9 cellular contexts compared by ENCODE assay signal in the genomic region with DNA sequence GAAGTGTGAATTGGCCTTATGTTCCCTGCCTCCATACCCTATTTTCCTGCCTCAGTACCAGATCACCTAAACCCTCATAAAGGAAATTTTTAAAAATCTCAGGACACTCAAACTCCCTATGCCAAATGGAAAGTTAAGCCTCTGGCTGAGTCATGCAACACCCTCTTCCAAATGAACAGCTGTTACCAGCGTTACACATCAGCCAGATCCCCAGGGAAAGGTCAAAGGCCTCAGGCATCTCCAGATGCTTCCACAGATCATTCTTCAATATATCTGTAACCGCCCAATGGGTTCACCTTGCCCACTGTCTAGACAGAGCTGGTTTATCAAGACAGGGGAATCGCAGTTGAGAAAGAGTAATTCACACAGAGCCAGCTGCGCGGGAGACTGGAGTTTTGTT. TPM values are rescaled to one million over a fixed set of nuclear protein-coding genes. Genes with fewer than 3 reads are reported as not detected.
DNase-seq lines count a peak whose midpoint lies in the region; ATAC-seq, FAIRE-seq and TF ChIP-seq lines count a peak whose summit lies in the region.
"Had no signal": no experiment of that assay in that cellular context is flagged by ENCODE, and none has a peak within 500 bp of the region (broad histone marks: within the 10 kb centered on the region; RNA-seq: fewer than 3 reads in every experiment).

No MANE protein-coding gene starts in this region.

- no peak overlapping the region for H3K4me3 ChIP-seq in HepG2 (replicated peaks in 1 of 3; ENCODE audit: insufficient read depth in 1 of 3, low read depth in 2 of 3, low read length in 3 of 3)
- no peak overlapping the region for H3K4me3 ChIP-seq in right lobe of liver
- peak overlapping the region in 2 of 4 donors; percentile 26 to 43 for H3K4me3 ChIP-seq in esophagus squamous epithelium
- no peak overlapping the region for H3K4me3 ChIP-seq in mucosa of descending colon

- H3K4me1 ChIP-seq in HepG2 (ENCODE audit: insufficient read depth, low read length) (peaks cover 25% of the 10 kb centered on the region), right lobe of liver (no peaks in the 10 kb centered on the region), esophagus squamous epithelium (no peaks in the 10 kb centered on the region), mucosa of descending colon (ENCODE audit: low read depth) (peaks cover 2% of the 10 kb centered on the region)

- no peak for TF ChIP-seq POLR2A in HepG2 (IDR thresholded peaks at IDR 0.05; ENCODE audit: insufficient read depth in 1 of 2, low read depth in 2 of 2, low read length in 2 of 2)
- no peak for TF ChIP-seq POLR2A in right lobe of liver (IDR thresholded peaks at IDR 0.05)
- TF ChIP-seq POLR2A in esophagus squamous epithelium (IDR thresholded peaks at IDR 0.05), result no peak

- H3K79me2 ChIP-seq in HepG2 (ENCODE audit: insufficient read depth, low read length), result no peaks in the 10 kb centered on the region

- intact Hi-C loops in HepG2 (cut with micrococcal nuclease; ENCODE audit: unreplicated experiment) (no loop called here), right lobe of liver (cut with DNase I) (no loop called here), esophagus squamous epithelium (cut with DNase I) (no loop called here), mucosa of descending colon (cut with DNase I, micrococcal nuclease) (no loop called here)

- TF ChIP-seq EP300 in HepG2 (IDR thresholded peaks at IDR 0.05; ENCODE audit: low read depth in 2 of 2, low read length in 2 of 2) (no peak), HepG2 (CRISPR knock-in tag; IDR thresholded peaks at IDR 0.05; ENCODE audit: borderline replicate concordance) (no peak)

- H3K27me3 ChIP-seq in HepG2 (ENCODE audit: control insufficient read depth in 1 of 2, insufficient read depth in 2 of 2, low read length in 2 of 2) (0 out of 5 replicates have a peak, but pooled peaks cover 0 to 1% of the 10 kb centered on the region in 2 experiments), right lobe of liver (no peaks in the 10 kb centered on the region), esophagus squamous epithelium (no peaks in the 10 kb centered on the region)

- in situ Hi-C loops in HepG2 (cut with HindIII; ENCODE audit: extremely low pct_ligation_motif_present, low pct_unique_long_range_greater_than_20kb), result no loop called here

- H3K27ac ChIP-seq in HepG2 (ENCODE audit: extremely low read length, insufficient read depth, low read length) (no peak overlapping the region), right lobe of liver (no peak overlapping the region), esophagus squamous epithelium (peak overlapping the region in 3 of 4 donors; percentile 46 to 70 (median 67))

- H3K36me3 ChIP-seq in HepG2 (replicated peaks in 1 of 2; ENCODE audit: control insufficient read depth in 1 of 2, insufficient read depth in 2 of 2, low read length in 2 of 2) (no peaks in the 10 kb centered on the region), right lobe of liver (no peaks in the 10 kb centered on the region), esophagus squamous epithelium (no peaks in the 10 kb centered on the region), mucosa of descending colon (ENCODE audit: low read depth) (no peaks in the 10 kb centered on the region)

- no TSS peak for BruUV-seq in HepG2 (replicated peaks; lab: Mats Ljungman, UMichigan)

- no peak overlapping the region for H3K4me2 ChIP-seq in HepG2 (ENCODE audit: low read depth, low read length)

- POLR2A ChIA-PET in HepG2 (lab: Yijun Ruan, JAX), result no interaction called here

- no peaks in the 10 kb centered on the region for H4K20me1 ChIP-seq in HepG2 (ENCODE audit: insufficient read depth, low read length)

- TF ChIP-seq RAD21 in HepG2 (CRISPR knock-in tag; IDR thresholded peaks at IDR 0.05), result no peak

- WGBS in HepG2 (ENCODE audit: low lambda C conversion rate), result 54% methylated on average over 5 of the region's 5 CpGs
- no CpG with 5 or more reads among the region's 5 CpGs for WGBS in right lobe of liver (ENCODE audit: insufficient coverage, low coverage, low lambda C conversion rate, missing lambda C conversion rate)
- WGBS in esophagus squamous epithelium, 2 donors, result 71 to 77% methylated on average over 5 of the region's 5 CpGs

- FAIRE-seq in HepG2 (lab: Jason Lieb, UNC), result no peak

- H2AFZ ChIP-seq in HepG2 (ENCODE audit: low read length), result no peak overlapping the region

- H3K9me3 ChIP-seq in HepG2 (ENCODE audit: low read length) (no peaks in the 10 kb centered on the region), right lobe of liver (no peaks in the 10 kb centered on the region), esophagus squamous epithelium (no peaks in the 10 kb centered on the region), mucosa of descending colon (no peaks in the 10 kb centered on the region)

- no peak for DNase-seq in HepG2 (ENCODE audit: low spot score)
- no peak for DNase-seq in right lobe of liver
- no peak for DNase-seq in esophagus squamous epithelium (lab: John Stamatoyannopoulos, UW)
- DNase-seq in mucosa of descending colon, result no peak
- no peak for DNase-seq in NCI-H2227 (lab: John Stamatoyannopoulos, UW; ENCODE audit: unreplicated experiment)
- DNase-seq in DMS79 (lab: John Stamatoyannopoulos, UW), result no peak
- DNase-seq in stimulated activated CD4-positive, alpha-beta T cell treated with anti-CD3 and anti-CD28 coated beads, Interleukin-1b, Interleukin-23, amount 100 ng/mL, for 48 hours, result no peak
- no peak for DNase-seq in central memory CD4-positive, alpha-beta T cell
- DNase-seq: DND-41 had no signal

- TF ChIP-seq CTCF in HepG2 (CRISPR knock-in tag; IDR thresholded peaks at IDR 0.05) (no peak), right lobe of liver (IDR thresholded peaks at IDR 0.05) (no peak), esophagus squamous epithelium (IDR thresholded peaks at IDR 0.05) (no peak), mucosa of descending colon (IDR thresholded peaks at IDR 0.05) (no peak)

- H3K9ac ChIP-seq in HepG2 (ENCODE audit: insufficient read depth, low read depth, low read length), result no peak overlapping the region

- CTCF ChIA-PET in HepG2 (lab: Yijun Ruan, JAX; ENCODE audit: low intra/inter-chr PET ratio, low total read pairs), result no interaction called here

- ATAC-seq in HepG2 (peak; percentile 16; the same call in 2 of the 3 replicates), right lobe of liver (no peak), mucosa of descending colon (peak; percentile 27)

RNA-seq across cellular contexts. Expression of gene SHCBP1, which starts 29.0 kb away (rescaled TPM):
- total RNA-seq in HepG2 (2016; rRNA removed; fragmentation: Illumina TruSeq; extraction: Trizol) (33.0 and 48.9 TPM in 2 replicates), right lobe of liver (under 1 TPM in 5 of 6 experiments, not detected in 1; 0.18 to 0.93 (median 0.66) TPM), esophagus squamous epithelium (10 to 100 TPM in 1 of 4 donors, 1 to 10 TPM in 3; 1.9 to 13.7 (median 6.9) TPM), mucosa of descending colon (1 to 10 TPM in 2 of 3 donors, under 1 TPM in 1; 0.63 to 7.7 (median 2.3) TPM)
- total RNA-seq in HepG2 (2016; cell fraction: cytosol; rRNA removed; fragmentation: Illumina TruSeq; extraction: Trizol; ENCODE audit: low read depth), result 5.0 and 6.1 TPM in 2 replicates
- 32.4 and 47.2 TPM in 2 replicates for total RNA-seq in HepG2 (2016; cell fraction: insoluble cytoplasmic fraction; rRNA removed; fragmentation: Illumina TruSeq; extraction: Trizol)
- total RNA-seq in HepG2 (2016; cell fraction: membrane; rRNA removed; fragmentation: Illumina TruSeq; extraction: Trizol), result 10.4 and 12.6 TPM in 2 replicates
- total RNA-seq in HepG2 (2016; cell fraction: nucleus; rRNA removed; fragmentation: Illumina TruSeq; extraction: Trizol), result 27.5 and 30.0 TPM in 2 replicates
- 8.2 and 15.7 TPM in 2 replicates for polyA plus RNA-seq in HepG2 (2011; rRNA removed)
- 6.5 and 7.0 TPM in 2 replicates for polyA plus RNA-seq in HepG2 (2011; cell fraction: cytosol; rRNA removed)
- polyA plus RNA-seq in HepG2 (2011; cell fraction: nucleus; rRNA removed), result 6.7 and 7.0 TPM in 2 replicates
- polyA plus RNA-seq in HepG2 (2012), result 5.5 and 12.5 TPM in 2 replicates
- 8.0 and 8.7 TPM in 2 replicates for polyA plus RNA-seq in HepG2 (2016; cell fraction: cytosol; fragmentation: Illumina TruSeq; extraction: Trizol; ENCODE audit: low read depth)
- polyA plus RNA-seq in HepG2 (2016; cell fraction: insoluble cytoplasmic fraction; fragmentation: Illumina TruSeq; extraction: Trizol; ENCODE audit: low read depth), result 46.5 and 49.0 TPM in 2 replicates
- polyA plus RNA-seq in HepG2 (2016; cell fraction: membrane; fragmentation: Illumina TruSeq; extraction: Trizol; ENCODE audit: low read depth), result 11.0 and 11.6 TPM in 2 replicates
- polyA plus RNA-seq in HepG2 (2016; cell fraction: nucleus; fragmentation: Illumina TruSeq; extraction: Trizol; ENCODE audit: insufficient read depth, low read depth), result 29.0 and 34.9 TPM in 2 replicates
- 16.5 and 44.1 TPM in 2 replicates for polyA minus RNA-seq in HepG2 (2011; rRNA and poly(A)+ RNA removed; ENCODE audit: low replicate concordance)
- 10.4 and 13.5 TPM in 2 replicates for polyA minus RNA-seq in HepG2 (2011; cell fraction: cytosol; rRNA and poly(A)+ RNA removed)
- 16.2 and 22.8 TPM in 2 replicates for polyA minus RNA-seq in HepG2 (2011; cell fraction: nucleus; rRNA and poly(A)+ RNA removed)

RNA-seq across cellular contexts. Expression of gene VPS35, which starts 38.8 kb away (rescaled TPM):
- total RNA-seq in HepG2 (2016; rRNA removed; fragmentation: Illumina TruSeq; extraction: Trizol), result 136 and 197 TPM in 2 replicates
- 31.6 and 39.1 TPM in 2 replicates for total RNA-seq in HepG2 (2016; cell fraction: cytosol; rRNA removed; fragmentation: Illumina TruSeq; extraction: Trizol; ENCODE audit: low read depth)
- total RNA-seq in HepG2 (2016; cell fraction: insoluble cytoplasmic fraction; rRNA removed; fragmentation: Illumina TruSeq; extraction: Trizol), result 132 and 204 TPM in 2 replicates
- total RNA-seq in HepG2 (2016; cell fraction: membrane; rRNA removed; fragmentation: Illumina TruSeq; extraction: Trizol), result 40.5 and 42.9 TPM in 2 replicates
- total RNA-seq in HepG2 (2016; cell fraction: nucleus; rRNA removed; fragmentation: Illumina TruSeq; extraction: Trizol), result 108 and 116 TPM in 2 replicates
- polyA plus RNA-seq in HepG2 (2011; rRNA removed), result 26.9 and 30.7 TPM in 2 replicates
- polyA plus RNA-seq in HepG2 (2011; cell fraction: cytosol; rRNA removed), result 14.6 and 21.2 TPM in 2 replicates
- 12.1 and 14.6 TPM in 2 replicates for polyA plus RNA-seq in HepG2 (2011; cell fraction: nucleus; rRNA removed)
- polyA plus RNA-seq in HepG2 (2012), result 95.6 and 104 TPM in 2 replicates
- 6.1 and 6.6 TPM in 2 replicates for polyA plus RNA-seq in HepG2 (2016; cell fraction: cytosol; fragmentation: Illumina TruSeq; extraction: Trizol; ENCODE audit: low read depth)
- polyA plus RNA-seq in HepG2 (2016; cell fraction: insoluble cytoplasmic fraction; fragmentation: Illumina TruSeq; extraction: Trizol; ENCODE audit: low read depth), result 120 and 134 TPM in 2 replicates
- 14.1 and 15.6 TPM in 2 replicates for polyA plus RNA-seq in HepG2 (2016; cell fraction: membrane; fragmentation: Illumina TruSeq; extraction: Trizol; ENCODE audit: low read depth)
- polyA plus RNA-seq in HepG2 (2016; cell fraction: nucleus; fragmentation: Illumina TruSeq; extraction: Trizol; ENCODE audit: insufficient read depth, low read depth), result 58.6 and 58.8 TPM in 2 replicates
- polyA minus RNA-seq in HepG2 (2011; rRNA and poly(A)+ RNA removed; ENCODE audit: low replicate concordance), result 26.4 and 36.7 TPM in 2 replicates
- polyA minus RNA-seq in HepG2 (2011; cell fraction: cytosol; rRNA and poly(A)+ RNA removed), result 52.8 and 77.3 TPM in 2 replicates
- polyA minus RNA-seq in HepG2 (2011; cell fraction: nucleus; rRNA and poly(A)+ RNA removed), result 140 and 161 TPM in 2 replicates
- total RNA-seq in right lobe of liver, result 10 to 100 TPM; 18.0 to 36.5 (median 28.9) TPM
- 100 to 1,000 TPM in 1 of 4 donors, 10 to 100 TPM in 3; 34.0 to 129 (median 88.0) TPM for total RNA-seq in esophagus squamous epithelium
- 10 to 100 TPM; 78.4 to 97.1 (median 84.8) TPM for total RNA-seq in mucosa of descending colon

RNA-seq across cellular contexts. Expression of gene ORC6, which starts 39.2 kb away (rescaled TPM):
- total RNA-seq in HepG2 (2016; rRNA removed; fragmentation: Illumina TruSeq; extraction: Trizol) (57.3 and 69.8 TPM in 2 replicates), right lobe of liver (1 to 10 TPM in 2 of 6 experiments, under 1 TPM in 4; 0.18 to 4.8 (median 0.76) TPM), esophagus squamous epithelium (10 to 100 TPM in 2 of 4 donors, 1 to 10 TPM in 2; 3.4 to 12.6 (median 7.7) TPM), mucosa of descending colon (10 to 100 TPM in 1 of 3 donors, 1 to 10 TPM in 2; 3.5 to 10.3 (median 3.8) TPM)
- 18.7 and 20.4 TPM in 2 replicates for total RNA-seq in HepG2 (2016; cell fraction: cytosol; rRNA removed; fragmentation: Illumina TruSeq; extraction: Trizol; ENCODE audit: low read depth)
- 62.2 and 74.8 TPM in 2 replicates for total RNA-seq in HepG2 (2016; cell fraction: insoluble cytoplasmic fraction; rRNA removed; fragmentation: Illumina TruSeq; extraction: Trizol)
- total RNA-seq in HepG2 (2016; cell fraction: membrane; rRNA removed; fragmentation: Illumina TruSeq; extraction: Trizol), result 36.9 and 38.7 TPM in 2 replicates
- total RNA-seq in HepG2 (2016; cell fraction: nucleus; rRNA removed; fragmentation: Illumina TruSeq; extraction: Trizol), result 60.3 and 79.3 TPM in 2 replicates
- 22.9 and 34.2 TPM in 2 replicates for polyA plus RNA-seq in HepG2 (2011; rRNA removed)
- polyA plus RNA-seq in HepG2 (2011; cell fraction: cytosol; rRNA removed), result 15.1 and 17.5 TPM in 2 replicates
- polyA plus RNA-seq in HepG2 (2011; cell fraction: nucleus; rRNA removed), result 19.4 and 21.6 TPM in 2 replicates
- polyA plus RNA-seq in HepG2 (2012), result 14.8 and 25.0 TPM in 2 replicates
- 9.2 and 9.5 TPM in 2 replicates for polyA plus RNA-seq in HepG2 (2016; cell fraction: cytosol; fragmentation: Illumina TruSeq; extraction: Trizol; ENCODE audit: low read depth)
- 52.3 and 58.4 TPM in 2 replicates for polyA plus RNA-seq in HepG2 (2016; cell fraction: insoluble cytoplasmic fraction; fragmentation: Illumina TruSeq; extraction: Trizol; ENCODE audit: low read depth)
- 16.8 and 18.0 TPM in 2 replicates for polyA plus RNA-seq in HepG2 (2016; cell fraction: membrane; fragmentation: Illumina TruSeq; extraction: Trizol; ENCODE audit: low read depth)
- polyA plus RNA-seq in HepG2 (2016; cell fraction: nucleus; fragmentation: Illumina TruSeq; extraction: Trizol; ENCODE audit: insufficient read depth, low read depth), result 173 and 174 TPM in 2 replicates
- 10.3 and 14.8 TPM in 2 replicates for polyA minus RNA-seq in HepG2 (2011; rRNA and poly(A)+ RNA removed; ENCODE audit: low replicate concordance)
- 5.6 and 8.0 TPM in 2 replicates for polyA minus RNA-seq in HepG2 (2011; cell fraction: cytosol; rRNA and poly(A)+ RNA removed)
- polyA minus RNA-seq in HepG2 (2011; cell fraction: nucleus; rRNA and poly(A)+ RNA removed), result 32.9 and 42.1 TPM in 2 replicates

Comparison
In these comparisons a context has a peak if more than half of its experiments do, and no peak if none do; other contexts are left out.
1. ATAC-seq: peak in HepG2 (single experiment) and mucosa of descending colon (single experiment); none in right lobe of liver (0 of 4).
2. H3K27ac ChIP-seq: peak in esophagus squamous epithelium (3 of 4); none in HepG2 (single experiment) and right lobe of liver (0 of 3).